Comparison of ENCODE assay signal across 1 cellular context in genomic region chr17:81968396-81968745, GRCh38.
TF ChIP-seq lines count a peak whose summit lies in the region.

No MANE protein-coding gene starts in this region.

TF ChIP-seq in A549, 52 proteins besides CTCF, POLR2A, EP300 and RAD21:
- TF ChIP-seq CHD4 (IDR thresholded peaks at IDR 0.05; ENCODE audit: borderline replicate concordance) = no peak
- TF ChIP-seq FOSL2 (IDR thresholded peaks at IDR 0.05) = no peak
- TF ChIP-seq FOSL2 (CRISPR knock-in tag; IDR thresholded peaks at IDR 0.05) = no peak
- no peak for TF ChIP-seq MYC (IDR thresholded peaks at IDR 0.05; ENCODE audit: borderline replicate concordance, low read length)
- TF ChIP-seq EHMT2 (IDR thresholded peaks at IDR 0.05; ENCODE audit: low read depth) = no peak
- TF ChIP-seq BHLHE40 (IDR thresholded peaks at IDR 0.05; ENCODE audit: low read depth, low read length) = no peak
- no peak for TF ChIP-seq ATOH8 (CRISPR knock-in tag; IDR thresholded peaks at IDR 0.05; ENCODE audit: low read depth)
- TF ChIP-seq, protein P1, sequence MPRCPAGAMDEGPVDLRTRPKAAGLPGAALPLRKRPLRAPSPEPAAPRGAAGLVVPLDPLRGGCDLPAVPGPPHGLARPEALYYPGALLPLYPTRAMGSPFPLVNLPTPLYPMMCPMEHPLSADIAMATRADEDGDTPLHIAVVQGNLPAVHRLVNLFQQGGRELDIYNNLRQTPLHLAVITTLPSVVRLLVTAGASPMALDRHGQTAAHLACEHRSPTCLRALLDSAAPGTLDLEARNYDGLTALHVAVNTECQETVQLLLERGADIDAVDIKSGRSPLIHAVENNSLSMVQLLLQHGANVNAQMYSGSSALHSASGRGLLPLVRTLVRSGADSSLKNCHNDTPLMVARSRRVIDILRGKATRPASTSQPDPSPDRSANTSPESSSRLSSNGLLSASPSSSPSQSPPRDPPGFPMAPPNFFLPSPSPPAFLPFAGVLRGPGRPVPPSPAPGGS (IDR thresholded peaks at IDR 0.05) = no peak
- no peak for TF ChIP-seq HEYL (CRISPR knock-in tag; IDR thresholded peaks at IDR 0.05)
- TF ChIP-seq CBX8 (IDR thresholded peaks at IDR 0.05) = no peak
- TF ChIP-seq HOXB5 (CRISPR knock-in tag; IDR thresholded peaks at IDR 0.05) = no peak
- TF ChIP-seq ZSCAN20 (CRISPR knock-in tag; IDR thresholded peaks at IDR 0.05) = no peak
- no peak for TF ChIP-seq REST (IDR thresholded peaks at IDR 0.05)
- no peak for TF ChIP-seq TP53 (CRISPR knock-in tag; IDR thresholded peaks at IDR 0.05)
